9 cellular contexts compared by ENCODE assay signal in the genomic region with DNA sequence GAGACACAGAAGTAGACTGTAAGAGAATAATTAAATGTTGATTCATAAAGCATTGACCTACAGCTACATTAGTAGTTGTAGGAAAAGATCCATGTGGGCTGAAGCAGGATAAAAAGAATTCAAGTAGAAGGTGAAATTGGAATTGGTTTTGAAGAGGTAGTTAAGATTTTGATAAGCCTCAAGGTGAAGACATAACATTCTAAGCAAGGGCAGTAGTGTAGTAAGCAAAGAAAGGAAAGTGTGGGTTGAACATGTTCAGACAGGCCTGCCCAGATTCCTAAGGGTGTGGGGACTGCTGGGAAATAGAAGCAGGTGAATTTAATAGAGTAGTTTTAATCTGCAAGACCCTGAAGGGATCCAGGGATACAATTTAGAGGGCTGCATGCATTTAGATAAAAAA. TPM values are rescaled to one million over a fixed set of nuclear protein-coding genes. Genes with fewer than 3 reads are reported as not detected.
DNase-seq lines count a peak whose midpoint lies in the region; ATAC-seq, FAIRE-seq and TF ChIP-seq lines count a peak whose summit lies in the region.
"Had no signal": no experiment of that assay in that cellular context is flagged by ENCODE, and none has a peak within 500 bp of the region (broad histone marks: within the 10 kb centered on the region; RNA-seq: fewer than 3 reads in every experiment).

No MANE protein-coding gene starts in this region.

- H3K4me3 ChIP-seq in HepG2 (replicated peaks in 1 of 3; ENCODE audit: insufficient read depth in 1 of 3, low read depth in 2 of 3, low read length in 3 of 3) = no peak overlapping the region

- DNase-seq in ACHN = peak; percentile 29
- no peak for DNase-seq in HFFc6
- DNase-seq in activated naive CD8-positive, alpha-beta T cell treated with anti-CD3 and anti-CD28 coated beads for 36 hours = no peak
- no peak for DNase-seq in HepG2 (ENCODE audit: low spot score)
- no peak for DNase-seq in stimulated activated CD4-positive, alpha-beta T cell treated with anti-CD3 and anti-CD28 coated beads, Interleukin-1b, Interleukin-23, amount 100 ng/mL, for 48 hours
- no peak for DNase-seq in islet precursor cell
- DNase-seq in midbrain (lab: John Stamatoyannopoulos, UW) = no peak

- H3K4me3 Mint-ChIP-seq in HFFc6 = peak overlapping the region; percentile 46
- H3K4me3 Mint-ChIP-seq in activated naive CD8-positive, alpha-beta T cell treated with anti-CD3 and anti-CD28 coated beads for 36 hours = peak overlapping the region; percentile 38

- H3K4me1 Mint-ChIP-seq in HFFc6 (ENCODE audit: low read depth) = peaks cover 84% of the 10 kb centered on the region
- H3K4me1 Mint-ChIP-seq in activated naive CD8-positive, alpha-beta T cell treated with anti-CD3 and anti-CD28 coated beads for 36 hours = peaks cover 82% of the 10 kb centered on the region

- no peaks in the 10 kb centered on the region for H3K9me3 ChIP-seq in HepG2 (ENCODE audit: low read length)

- no peaks in the 10 kb centered on the region for H3K27me3 ChIP-seq in HepG2 (ENCODE audit: control insufficient read depth in 1 of 2, insufficient read depth in 2 of 2, low read length in 2 of 2)

- in situ Hi-C loops in ACHN (cut with HindIII; ENCODE audit: low pct_ligation_motif_present, low pct_unique_long_range_greater_than_20kb, low sequenced_read_pairs) (no loop called here), HepG2 (cut with HindIII; ENCODE audit: extremely low pct_ligation_motif_present, low pct_unique_long_range_greater_than_20kb) (no loop called here)

- H3K4me2 ChIP-seq in HepG2 (ENCODE audit: low read depth, low read length) = no peak overlapping the region
- H3K4me2 ChIP-seq: KMS-11 had no signal

- no peaks in the 10 kb centered on the region for H3K36me3 ChIP-seq in HepG2 (replicated peaks in 1 of 2; ENCODE audit: control insufficient read depth in 1 of 2, insufficient read depth in 2 of 2, low read length in 2 of 2)

- no peak for FAIRE-seq in HepG2 (lab: Jason Lieb, UNC)

- no peaks in the 10 kb centered on the region for H3K9me3 Mint-ChIP-seq in HFFc6
- H3K9me3 Mint-ChIP-seq in activated naive CD8-positive, alpha-beta T cell treated with anti-CD3 and anti-CD28 coated beads for 36 hours = peaks cover 7% of the 10 kb centered on the region

- peaks cover 14% of the 10 kb centered on the region for H3K36me3 Mint-ChIP-seq in HFFc6 (ENCODE audit: low read depth)
- peaks cover 30% of the 10 kb centered on the region for H3K36me3 Mint-ChIP-seq in activated naive CD8-positive, alpha-beta T cell treated with anti-CD3 and anti-CD28 coated beads for 36 hours

- ATAC-seq in HepG2 = no peak
- ATAC-seq in HG03442 (IDR thresholded peaks at IDR 0.05; ENCODE audit: unreplicated experiment) = no peak

- BruUV-seq in HepG2 (replicated peaks; lab: Mats Ljungman, UMichigan) = no TSS peak

- H2AFZ ChIP-seq in HepG2 (ENCODE audit: low read length) = no peak overlapping the region

- no peak overlapping the region for H3K9ac ChIP-seq in HepG2 (ENCODE audit: insufficient read depth, low read depth, low read length)
- H3K9ac ChIP-seq: KMS-11 had no signal

- intact Hi-C loops in HepG2 (cut with micrococcal nuclease; ENCODE audit: unreplicated experiment) = no loop called here

- peaks cover 96% of the 10 kb centered on the region for H3K79me2 ChIP-seq in HepG2 (ENCODE audit: insufficient read depth, low read length)

- no peak for TF ChIP-seq RAD21 in HepG2 (CRISPR knock-in tag; IDR thresholded peaks at IDR 0.05)

- H3K27ac ChIP-seq in HepG2 (ENCODE audit: extremely low read length, insufficient read depth, low read length) = peak overlapping the region; percentile 7
- H3K27ac ChIP-seq: KMS-11 had no signal

- peaks cover 46% of the 10 kb centered on the region for H3K4me1 ChIP-seq in HepG2 (ENCODE audit: insufficient read depth, low read length)

- H4K20me1 ChIP-seq in HepG2 (ENCODE audit: insufficient read depth, low read length) = peaks cover 23% of the 10 kb centered on the region; the same call in 1 of the 2 replicates

- POLR2A ChIA-PET in HepG2 (lab: Yijun Ruan, JAX) = no interaction called here

- TF ChIP-seq POLR2A in HepG2 (IDR thresholded peaks at IDR 0.05; ENCODE audit: insufficient read depth in 1 of 2, low read depth in 2 of 2, low read length in 2 of 2) = no peak

- TF ChIP-seq CTCF in HFFc6 (IDR thresholded peaks at IDR 0.05) = no peak
- no peak for TF ChIP-seq CTCF in HepG2 (CRISPR knock-in tag; IDR thresholded peaks at IDR 0.05)

- CTCF ChIA-PET in HepG2 (lab: Yijun Ruan, JAX; ENCODE audit: low intra/inter-chr PET ratio, low total read pairs) = no interaction called here

- H3K27ac Mint-ChIP-seq in HFFc6 = peak overlapping the region; percentile 72
- peak overlapping the region; percentile 84 for H3K27ac Mint-ChIP-seq in activated naive CD8-positive, alpha-beta T cell treated with anti-CD3 and anti-CD28 coated beads for 36 hours

- TF ChIP-seq EP300 in HepG2 (IDR thresholded peaks at IDR 0.05; ENCODE audit: low read depth in 2 of 2, low read length in 2 of 2) (no peak), HepG2 (CRISPR knock-in tag; IDR thresholded peaks at IDR 0.05; ENCODE audit: borderline replicate concordance) (no peak)

- no peaks in the 10 kb centered on the region for H3K27me3 Mint-ChIP-seq in HFFc6 (ENCODE audit: insufficient read depth)
- H3K27me3 Mint-ChIP-seq in activated naive CD8-positive, alpha-beta T cell treated with anti-CD3 and anti-CD28 coated beads for 36 hours = no peaks in the 10 kb centered on the region

TF ChIP-seq in HepG2, 621 proteins besides CTCF, POLR2A, EP300 and RAD21:
- TF ChIP-seq TP53 (CRISPR knock-in tag; conservative IDR thresholded peaks at IDR 0.05) = peak; percentile 85
- no peak for TF ChIP-seq ZNF329 (CRISPR knock-in tag; IDR thresholded peaks at IDR 0.05; ENCODE audit: low read depth)

RNA-seq across cellular contexts. Expression of a gene that starts 19.0 kb away (rescaled TPM):
- 10 to 100 TPM; 37.8 to 50.6 (median 44.5) TPM for total RNA-seq in HFFc6 (2021; fragmentation: NEBNext Ultra II Directional; extraction: Animal tissue kit (Norgen Biotek cat#: 25700))
- total RNA-seq in activated naive CD8-positive, alpha-beta T cell treated with anti-CD3 and anti-CD28 coated beads for 36 hours = 10 to 100 TPM; 55.5 to 56.1 TPM
- 23.7 and 44.3 TPM in 2 replicates for total RNA-seq in HepG2 (2016; rRNA removed; fragmentation: Illumina TruSeq; extraction: Trizol)
- total RNA-seq in HepG2 (2016; cell fraction: cytosol; rRNA removed; fragmentation: Illumina TruSeq; extraction: Trizol; ENCODE audit: low read depth) = 8.4 and 8.9 TPM in 2 replicates
- total RNA-seq in HepG2 (2016; cell fraction: insoluble cytoplasmic fraction; rRNA removed; fragmentation: Illumina TruSeq; extraction: Trizol) = 24.3 and 40.7 TPM in 2 replicates
- total RNA-seq in HepG2 (2016; cell fraction: membrane; rRNA removed; fragmentation: Illumina TruSeq; extraction: Trizol) = 35.4 and 36.0 TPM in 2 replicates
- 30.5 and 36.6 TPM in 2 replicates for total RNA-seq in HepG2 (2016; cell fraction: nucleus; rRNA removed; fragmentation: Illumina TruSeq; extraction: Trizol)
- polyA plus RNA-seq in HepG2 (2011; rRNA removed) = 38.1 and 50.2 TPM in 2 replicates
- 21.0 and 33.3 TPM in 2 replicates for polyA plus RNA-seq in HepG2 (2011; cell fraction: cytosol; rRNA removed)
- polyA plus RNA-seq in HepG2 (2011; cell fraction: nucleus; rRNA removed) = 13.6 and 13.8 TPM in 2 replicates
- 39.0 and 39.2 TPM in 2 replicates for polyA plus RNA-seq in HepG2 (2012)
- 4.5 and 4.8 TPM in 2 replicates for polyA plus RNA-seq in HepG2 (2016; cell fraction: cytosol; fragmentation: Illumina TruSeq; extraction: Trizol; ENCODE audit: low read depth)
- polyA plus RNA-seq in HepG2 (2016; cell fraction: insoluble cytoplasmic fraction; fragmentation: Illumina TruSeq; extraction: Trizol; ENCODE audit: low read depth) = 64.7 and 68.7 TPM in 2 replicates
- 28.9 and 30.3 TPM in 2 replicates for polyA plus RNA-seq in HepG2 (2016; cell fraction: membrane; fragmentation: Illumina TruSeq; extraction: Trizol; ENCODE audit: low read depth)
- 40.3 and 41.8 TPM in 2 replicates for polyA plus RNA-seq in HepG2 (2016; cell fraction: nucleus; fragmentation: Illumina TruSeq; extraction: Trizol; ENCODE audit: insufficient read depth, low read depth)
- 29.3 and 44.7 TPM in 2 replicates for polyA minus RNA-seq in HepG2 (2011; rRNA and poly(A)+ RNA removed; ENCODE audit: low replicate concordance)
- 31.6 and 41.0 TPM in 2 replicates for polyA minus RNA-seq in HepG2 (2011; cell fraction: cytosol; rRNA and poly(A)+ RNA removed)
- polyA minus RNA-seq in HepG2 (2011; cell fraction: nucleus; rRNA and poly(A)+ RNA removed) = 56.5 and 70.6 TPM in 2 replicates
